8 cellular contexts compared by ENCODE assay signal in genomic region chr13:50208826-50209335, GRCh38.
DNase-seq lines count a peak whose midpoint lies in the region; ATAC-seq and TF ChIP-seq lines count a peak whose summit lies in the region.

No MANE protein-coding gene starts in this region.

- no peaks in the 10 kb centered on the region for H3K79me2 ChIP-seq in SK-N-SH (ENCODE audit: insufficient read depth)

- H3K4me3 ChIP-seq in SK-N-SH (ENCODE audit: low read depth in 2 of 2, low read length in 1 of 2) (peak overlapping the region; percentile 18 to 42; a peak in 2 of 4 replicates), neuron (ENCODE audit: low read length) (peak overlapping the region; percentile 3)

- H4K20me1 ChIP-seq in SK-N-SH (ENCODE audit: insufficient read depth) = no peaks in the 10 kb centered on the region

- H3K27ac ChIP-seq in SK-N-SH (ENCODE audit: low read depth in 2 of 2, low read length in 1 of 2) = peak overlapping the region in 1 of 2 experiments; percentile 58; a peak in 2 of 4 replicates

- no peak overlapping the region for H3K27ac Mint-ChIP-seq in HFFc6

- TF ChIP-seq RAD21 in SK-N-SH (IDR thresholded peaks at IDR 0.05; ENCODE audit: low read length) = no peak

- H3K9me3 Mint-ChIP-seq in HFFc6 = peaks cover 10% of the 10 kb centered on the region; the same call in 1 of the 2 replicates

- no peaks in the 10 kb centered on the region for H3K9me2 ChIP-seq in SK-N-SH

- no peak overlapping the region; the same call in 1 of the 2 replicates for H3K9ac ChIP-seq in SK-N-SH

- H3K27me3 Mint-ChIP-seq in HFFc6 (ENCODE audit: insufficient read depth) = peaks cover 6% of the 10 kb centered on the region

- ATAC-seq in HG03520 (IDR thresholded peaks at IDR 0.05; ENCODE audit: unreplicated experiment) = no peak

- H3K27me3 ChIP-seq in SK-N-SH (ENCODE audit: insufficient read depth) (no peaks in the 10 kb centered on the region), neuron (ENCODE audit: insufficient read depth, low read length) (no peaks in the 10 kb centered on the region)

- H3K9me3 ChIP-seq in SK-N-SH (no peaks in the 10 kb centered on the region), neuron (ENCODE audit: low read length) (no peaks in the 10 kb centered on the region)

- TF ChIP-seq EP300 in SK-N-SH (IDR thresholded peaks at IDR 0.05; ENCODE audit: borderline replicate concordance in 1 of 2, low read depth in 1 of 2, low read length in 1 of 2) = no peak

- peaks cover 5% of the 10 kb centered on the region for H3F3A ChIP-seq in SK-N-SH (replicated peaks; ENCODE audit: insufficient read depth)

- CTCF ChIA-PET in SK-N-SH (lab: Yijun Ruan, JAX) = interaction anchor here (1.0 to 1.1 kb wide), 2 partner anchors 18 to 703 kb away, joined by 3 read pairs; no protein-coding TSS in a partner anchor

- peak overlapping the region; percentile 61 for H2AFZ ChIP-seq in SK-N-SH (ENCODE audit: low read depth)
- peak overlapping the region; percentile 2 for H2AFZ ChIP-seq in neuron (ENCODE audit: low read depth, low read length)

- DNase-seq in Ammon's horn (ENCODE audit: low spot score) (peak; percentile 40), HFFc6 (no peak), SK-N-SH (no peak), fibroblast of the conjunctiva (ENCODE audit: low read depth) (peak; percentile 74), NCI-H345 (lab: John Stamatoyannopoulos, UW) (no peak), putamen (ENCODE audit: low spot score) (no peak)

- H3K36me3 Mint-ChIP-seq in HFFc6 (ENCODE audit: low read depth) = no peaks in the 10 kb centered on the region

- H3K36me3 ChIP-seq in SK-N-SH (replicated peaks in 1 of 2; ENCODE audit: control insufficient read depth in 1 of 2, insufficient read depth in 2 of 2, low read length in 1 of 2) (no peaks in the 10 kb centered on the region), neuron (ENCODE audit: insufficient read depth, low read length) (no peaks in the 10 kb centered on the region)

- WGBS in SK-N-SH (ENCODE audit: low lambda C conversion rate) = 26% methylated on average over 9 of the region's 9 CpGs

- peak overlapping the region; percentile 69 for H3K4me3 Mint-ChIP-seq in HFFc6

- H3K4me1 ChIP-seq in SK-N-SH (ENCODE audit: control insufficient read depth in 1 of 2, insufficient read depth in 2 of 2, low read depth in 1 of 2, low read length in 1 of 2) (peaks cover 7 to 8% of the 10 kb centered on the region in 2 experiments; a peak in 1 of 4 replicates), neuron (ENCODE audit: insufficient read depth, low read length) (peaks cover 8% of the 10 kb centered on the region)

- POLR2A ChIA-PET in SK-N-SH (lab: Yijun Ruan, JAX) = no interaction called here

- TF ChIP-seq CTCF in HFFc6 (IDR thresholded peaks at IDR 0.05) (no peak), SK-N-SH (IDR thresholded peaks at IDR 0.05) (no peak)

- H3K4me1 Mint-ChIP-seq in HFFc6 (ENCODE audit: low read depth) = peaks cover 12% of the 10 kb centered on the region

- peak overlapping the region; percentile 61 for H3K4me2 ChIP-seq in SK-N-SH

TF ChIP-seq in SK-N-SH, 30 proteins besides CTCF, POLR2A, EP300 and RAD21:
- TF ChIP-seq IRF3 (IDR thresholded peaks at IDR 0.05; ENCODE audit: low read depth, low read length) (no peak), SMC3 (IDR thresholded peaks at IDR 0.05; ENCODE audit: low read depth, low read length) (no peak), TAF1 (IDR thresholded peaks at IDR 0.05; ENCODE audit: borderline replicate concordance, low read depth, low read length) (no peak), TCF12 (IDR thresholded peaks at IDR 0.05) (no peak), NRF1 (IDR thresholded peaks at IDR 0.05; ENCODE audit: low read depth, low read length) (no peak), TEAD4 (IDR thresholded peaks at IDR 0.05; ENCODE audit: borderline replicate concordance, insufficient read depth) (no peak), GATA2 (CRISPR knock-in tag; IDR thresholded peaks at IDR 0.05) (no peak), FOXJ3 (CRISPR knock-in tag; IDR thresholded peaks at IDR 0.05) (no peak), FOSL2 (IDR thresholded peaks at IDR 0.05; ENCODE audit: borderline replicate concordance, low read depth) (no peak), FOXM1 (IDR thresholded peaks at IDR 0.05; ENCODE audit: low read depth) (no peak), JUND (IDR thresholded peaks at IDR 0.05) (no peak), REST (IDR thresholded peaks at IDR 0.05; ENCODE audit: low read depth, low read length) (no peak), SIN3A (IDR thresholded peaks at IDR 0.05; ENCODE audit: borderline replicate concordance, low read depth, low read length) (no peak), RCOR1 (IDR thresholded peaks at IDR 0.05; ENCODE audit: low read length) (no peak), GABPA (IDR thresholded peaks at IDR 0.05; ENCODE audit: low read depth) (no peak), RFX5 (IDR thresholded peaks at IDR 0.05; ENCODE audit: low read length) (no peak), CHD2 (IDR thresholded peaks at IDR 0.05; ENCODE audit: low read length, partially characterized antibody) (no peak), POLR2AphosphoS5 (IDR thresholded peaks at IDR 0.05; ENCODE audit: low read depth, low read length) (no peak), MEF2A (IDR thresholded peaks at IDR 0.05; ENCODE audit: borderline replicate concordance, low read depth) (no peak)

Comparison
In these comparisons a context has a peak if more than half of its experiments do, and no peak if none do; other contexts are left out.
1. DNase-seq: peak in Ammon's horn (single experiment) and fibroblast of the conjunctiva (single experiment); none in HFFc6 (single experiment), SK-N-SH (single experiment), NCI-H345 (single experiment) and putamen (single experiment).